ENCODE assay signal across 8 cellular contexts in the genomic region with DNA sequence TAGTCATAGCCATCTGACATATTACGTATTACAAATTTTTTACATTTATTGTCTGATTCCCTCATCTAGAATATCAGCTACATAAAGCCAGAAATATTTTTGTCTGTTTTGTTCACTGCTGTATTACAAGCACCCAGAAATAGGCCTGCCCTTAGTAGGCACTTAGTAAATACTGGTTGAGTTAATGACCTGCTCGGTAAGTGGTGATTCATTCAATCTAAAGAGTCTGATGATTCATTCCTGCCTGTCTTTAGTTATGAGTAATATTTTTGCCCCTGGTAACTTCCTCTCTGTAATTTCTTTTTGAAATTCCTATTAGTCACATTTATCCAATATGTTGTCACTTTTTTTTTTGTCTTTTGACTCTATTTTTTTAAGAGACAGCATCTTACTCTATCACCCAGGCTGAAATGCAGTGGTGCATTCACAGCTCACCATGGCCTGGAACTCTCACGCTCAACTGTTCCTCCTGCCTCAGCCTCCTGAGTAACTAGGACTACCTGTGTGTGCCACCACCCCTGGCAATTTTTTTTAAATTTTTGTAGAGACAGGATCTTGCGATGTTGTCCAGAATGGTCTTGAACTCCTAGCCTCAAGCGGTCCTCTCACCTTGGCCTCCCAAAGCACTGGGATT. TPM values are rescaled to one million over a fixed set of nuclear protein-coding genes. Genes with fewer than 3 reads are reported as not detected.
A peak's percentile ranks its signal among the peaks of the same experiment; 100 is the strongest.
DNase-seq lines count a peak whose midpoint lies in the region; ATAC-seq, FAIRE-seq and TF ChIP-seq lines count a peak whose summit lies in the region.
"Not testable (repeated sequence)": the region's sequence is repeated elsewhere in the genome, so short reads cannot be mapped to it uniquely, and the experiment has no call there.

No MANE protein-coding gene starts in this region.

- peak; percentile 86 for FAIRE-seq in A549 (lab: Jason Lieb, UNC)
- peak; percentile 100 for FAIRE-seq in H54 (lab: Jason Lieb, UNC)

- TF ChIP-seq POLR2A in A549 (IDR thresholded peaks at IDR 0.05; ENCODE audit: low read length); H54 (IDR thresholded peaks at IDR 0.05; ENCODE audit: low read depth, low read length); NB4 (IDR thresholded peaks at IDR 0.05; ENCODE audit: extremely low read depth, insufficient read length): not testable (repeated sequence)

- H3K27me3 Mint-ChIP-seq in MCF 10A (ENCODE audit: insufficient read depth, unreplicated experiment); osteocyte (ENCODE audit: unreplicated experiment): not testable (repeated sequence)

- POLR2A ChIA-PET in A549 (lab: Yijun Ruan, JAX); MCF 10A (lab: Yijun Ruan, JAX): not testable (repeated sequence)

- CTCF ChIA-PET in A549 (lab: Yijun Ruan, JAX); MCF 10A (lab: Yijun Ruan, JAX): not testable (repeated sequence)

- 64% methylated on average over 5 of the region's 5 CpGs for WGBS in A549 (ENCODE audit: missing lambda C conversion rate)

- peak overlapping the region; percentile 25; the same call in 1 of the 3 replicates for H3K4me2 ChIP-seq in A549

- BruUV-seq in MCF 10A (replicated peaks; lab: Mats Ljungman, UMichigan) = not testable (repeated sequence)

- not testable (repeated sequence) for DNase-seq in A549 (ENCODE audit: low read depth in 1 of 2, low spot score in 1 of 2); H54 (ENCODE audit: insufficient read length, low spot score); osteocyte (ENCODE audit: extremely low spot score, unreplicated experiment)
- DNase-seq in NB4 (ENCODE audit: low read depth) (peak; percentile 0), MCF 10A (ENCODE audit: unreplicated experiment) (peak; percentile 0)
- DNase-seq in activated CD8-positive, alpha-beta memory T cell treated with anti-CD3 and anti-CD28 coated beads for 24 hours = peak; percentile 62

- H3K36me3 Mint-ChIP-seq in MCF 10A (ENCODE audit: insufficient read depth, unreplicated experiment); osteocyte (ENCODE audit: unreplicated experiment): not testable (repeated sequence)

- H3K4me3 Mint-ChIP-seq in MCF 10A (ENCODE audit: unreplicated experiment); osteocyte (ENCODE audit: unreplicated experiment): not testable (repeated sequence)

- H3K9me3 ChIP-seq in A549 = not testable (repeated sequence)

- not testable (repeated sequence) for H3K4me3 ChIP-seq in A549; NB4 (ENCODE audit: low read depth, low read length)

- ATAC-seq in A549 (peak; percentile 93 to 96), GM18909 (IDR thresholded peaks at IDR 0.05; ENCODE audit: poor library complexity, unreplicated experiment) (peak; percentile 92), HG03159 (IDR thresholded peaks at IDR 0.05; ENCODE audit: unreplicated experiment) (peak; percentile 90)

- H3K27ac ChIP-seq in A549 = 0 out of 6 replicates have a peak overlapping the region, but pooled peaks of 1 of the 2 experiments have one; percentile 12

- H3K4me1 ChIP-seq in A549 = not testable (repeated sequence)

- not testable (repeated sequence) for H3K27ac Mint-ChIP-seq in MCF 10A (ENCODE audit: low read depth, unreplicated experiment)
- peak overlapping the region; percentile 59 for H3K27ac Mint-ChIP-seq in osteocyte (ENCODE audit: unreplicated experiment)

- H3K4me1 Mint-ChIP-seq in MCF 10A (ENCODE audit: insufficient read depth, unreplicated experiment); osteocyte (ENCODE audit: unreplicated experiment): not testable (repeated sequence)

- not testable (repeated sequence) for TF ChIP-seq CTCF in A549 (IDR thresholded peaks at IDR 0.05); NB4 (IDR thresholded peaks at IDR 0.05; ENCODE audit: low read depth, low read length); MCF 10A (IDR thresholded peaks at IDR 0.05; ENCODE audit: unreplicated experiment); osteocyte (IDR thresholded peaks at IDR 0.05)

- not testable (repeated sequence) for TF ChIP-seq RAD21 in A549 (conservative IDR thresholded peaks at IDR 0.05 in 1 of 2, IDR thresholded peaks at IDR 0.05 in 1 of 2)

- intact Hi-C loops in MCF 10A (cut with micrococcal nuclease) = not testable (repeated sequence)

- H3K9me3 Mint-ChIP-seq in MCF 10A (ENCODE audit: unreplicated experiment); osteocyte (ENCODE audit: unreplicated experiment): not testable (repeated sequence)

- TF ChIP-seq EP300 in A549 (IDR thresholded peaks at IDR 0.05) = not testable (repeated sequence)

TF ChIP-seq in A549, 52 proteins besides CTCF, POLR2A, EP300 and RAD21:
- peak; percentile 55 for TF ChIP-seq JUNB (IDR thresholded peaks at IDR 0.05)
- TF ChIP-seq FOSL2 (IDR thresholded peaks at IDR 0.05) = peak; percentile 46
- TF ChIP-seq FOSL2 (CRISPR knock-in tag; IDR thresholded peaks at IDR 0.05) = not testable (repeated sequence)

RNA-seq across cellular contexts. Expression of gene RGPD2, which starts 27.4 kb away (rescaled TPM):
- 0.05 and 0.49 TPM in 2 replicates for polyA plus RNA-seq in A549 (2011; rRNA removed)
- 0.10 TPM in 1 of 2 replicates, not detected in the other for polyA plus RNA-seq in A549 (2012; cell fraction: cytosol; rRNA removed)
- polyA plus RNA-seq in A549 (2012; cell fraction: nucleus; rRNA removed) = not detected in 2 replicates
- 0.56 to 0.79 TPM (median 0.57 TPM) in 3 replicates for polyA plus RNA-seq in A549 (2017; fragmentation: RNase III; extraction: RNeasy Plus Mini Kit Qiagen cat#74134 plus additional on column Dnase treatment)
- 0.78 TPM in 1 of 2 replicates, not detected in the other for polyA minus RNA-seq in A549 (2011; rRNA and poly(A)+ RNA removed)
- not detected in 2 replicates for total RNA-seq in MCF 10A (2022)
- total RNA-seq in osteocyte = 7.9 and 9.8 TPM in 2 replicates
